Comparison of ENCODE assay signal across 13 cellular contexts in genomic region chr18:47881752-47882455, GRCh38. TPM values are rescaled to one million over a fixed set of nuclear protein-coding genes. Genes with fewer than 3 reads are reported as not detected.
DNase-seq lines count a peak whose midpoint lies in the region; ATAC-seq and TF ChIP-seq lines count a peak whose summit lies in the region.
"Had no signal": no experiment of that assay in that cellular context is flagged by ENCODE, and none has a peak within 500 bp of the region (broad histone marks: within the 10 kb centered on the region; RNA-seq: fewer than 3 reads in every experiment).

No MANE protein-coding gene starts in this region.

- peaks cover 3% of the 10 kb centered on the region for H3K9me3 Mint-ChIP-seq in activated T-helper 2 cell treated with anti-CD3 and anti-CD28 coated beads, Interferon-gamma antibody, Interleukin-2, Interleukin-4, amounts not matched to agents 10 μg/mL and 5 μg/mL and 100 μg/mL, durations not matched to agents 14 hours and 24 hours and 36 hours
- H3K9me3 Mint-ChIP-seq: central memory CD8-positive, alpha-beta T cell had no signal

- peaks cover 69% of the 10 kb centered on the region for H3K79me2 ChIP-seq in mammary epithelial cell (ENCODE audit: insufficient read depth, low read length)

- no TSS peak for BruUV-seq in mammary epithelial cell (replicated peaks; lab: Mats Ljungman, UMichigan)

- no peak overlapping the region for H3K4me3 Mint-ChIP-seq in activated T-helper 2 cell treated with anti-CD3 and anti-CD28 coated beads, Interferon-gamma antibody, Interleukin-2, Interleukin-4, amounts not matched to agents 10 μg/mL and 5 μg/mL and 100 μg/mL, durations not matched to agents 14 hours and 24 hours and 36 hours (ENCODE audit: low read depth)
- H3K4me3 Mint-ChIP-seq: central memory CD8-positive, alpha-beta T cell had no signal

- no peaks in the 10 kb centered on the region for H3K27me3 ChIP-seq in mammary epithelial cell (ENCODE audit: insufficient read depth, low read length)

- peaks cover 40% of the 10 kb centered on the region for H3K4me1 Mint-ChIP-seq in activated T-helper 2 cell treated with anti-CD3 and anti-CD28 coated beads, Interferon-gamma antibody, Interleukin-2, Interleukin-4, amounts not matched to agents 10 μg/mL and 5 μg/mL and 100 μg/mL, durations not matched to agents 14 hours and 24 hours and 36 hours (ENCODE audit: low read depth)

- 69% methylated on average over 6 of the region's 7 CpGs for WGBS in mammary epithelial cell (ENCODE audit: low coverage, missing lambda C conversion rate)

- peak; percentile 19 for DNase-seq in AG08395 (ENCODE audit: low spot score)
- peak; percentile 27 for DNase-seq in HT-29 (ENCODE audit: low spot score)
- DNase-seq in mammary epithelial cell = peak; percentile 56
- DNase-seq in kidney glomerular epithelial cell (lab: John Stamatoyannopoulos, UW) = peak; percentile 78
- DNase-seq in activated T-helper 2 cell treated with anti-CD3 and anti-CD28 coated beads, Interferon-gamma antibody, Interleukin-2, Interleukin-4, amounts not matched to agents 10 μg/mL and 5 μg/mL and 100 μg/mL, durations not matched to agents 14 hours and 24 hours and 36 hours (ENCODE audit: low spot score) = no peak
- DNase-seq in GDM1 (lab: John Stamatoyannopoulos, UW) = no peak
- DNase-seq: activated CD4-positive, alpha-beta T cell treated with anti-CD3 and anti-CD28 coated beads, Interleukin-2, amount 50 U/mL, for 4 hours; activated gamma-delta T cell; stimulated activated CD4-positive, alpha-beta T cell treated with anti-CD3 and anti-CD28 coated beads, Interleukin-15, amount 100 ng/mL, for 24 hours; T-helper 2 cell had no signal

- no peak for ATAC-seq in GM21576 (IDR thresholded peaks at IDR 0.05; ENCODE audit: unreplicated experiment)
- ATAC-seq in HG03135 (IDR thresholded peaks at IDR 0.05; ENCODE audit: unreplicated experiment) = no peak

- no peaks in the 10 kb centered on the region for H4K20me1 ChIP-seq in mammary epithelial cell (ENCODE audit: insufficient read depth, low read length)

- no peaks in the 10 kb centered on the region for H3K27me3 Mint-ChIP-seq in activated T-helper 2 cell treated with anti-CD3 and anti-CD28 coated beads, Interferon-gamma antibody, Interleukin-2, Interleukin-4, amounts not matched to agents 10 μg/mL and 5 μg/mL and 100 μg/mL, durations not matched to agents 14 hours and 24 hours and 36 hours (ENCODE audit: low read depth)
- H3K27me3 Mint-ChIP-seq: central memory CD8-positive, alpha-beta T cell had no signal

- no peak overlapping the region for H3K4me3 ChIP-seq in mammary epithelial cell (replicated peaks in 1 of 3; ENCODE audit: insufficient read depth in 1 of 3, low read depth in 2 of 3, low read length in 3 of 3)

- H3K27ac Mint-ChIP-seq in activated T-helper 2 cell treated with anti-CD3 and anti-CD28 coated beads, Interferon-gamma antibody, Interleukin-2, Interleukin-4, amounts not matched to agents 10 μg/mL and 5 μg/mL and 100 μg/mL, durations not matched to agents 14 hours and 24 hours and 36 hours = no peak overlapping the region

- H3K36me3 Mint-ChIP-seq in activated T-helper 2 cell treated with anti-CD3 and anti-CD28 coated beads, Interferon-gamma antibody, Interleukin-2, Interleukin-4, amounts not matched to agents 10 μg/mL and 5 μg/mL and 100 μg/mL, durations not matched to agents 14 hours and 24 hours and 36 hours (ENCODE audit: low read depth) = peaks cover 78% of the 10 kb centered on the region

- no peak overlapping the region for H3K9ac ChIP-seq in mammary epithelial cell (ENCODE audit: insufficient read depth, low read length)

- dilution Hi-C loops in mammary epithelial cell (cut with HindIII; ENCODE audit: low sequenced_read_pairs) = no loop called here

- peaks cover 25% of the 10 kb centered on the region for H3K4me1 ChIP-seq in mammary epithelial cell (ENCODE audit: insufficient read depth, low read length)

- CTCF ChIA-PET in mammary epithelial cell (lab: Charles Lee; ENCODE audit: low non-redundant PET) = no interaction called here

- TF ChIP-seq CTCF in mammary epithelial cell (conservative IDR thresholded peaks at IDR 0.05 in 1 of 2, IDR thresholded peaks at IDR 0.05 in 1 of 2; ENCODE audit: extremely low read depth in 1 of 2, insufficient read depth in 1 of 2, low read depth in 1 of 2, low read length in 2 of 2) = no peak

- no peak overlapping the region for H2AFZ ChIP-seq in mammary epithelial cell (ENCODE audit: low read depth, low read length)

- intact Hi-C loops in mammary epithelial cell (cut with micrococcal nuclease) = loop anchor here (5.0 kb wide), 1 partner anchor 45 kb away; no protein-coding TSS in a partner anchor
- intact Hi-C loops in activated T-helper 2 cell treated with anti-CD3 and anti-CD28 coated beads, Interferon-gamma antibody, Interleukin-2, Interleukin-4, amounts not matched to agents 10 μg/mL and 5 μg/mL and 100 μg/mL, durations not matched to agents 14 hours and 24 hours and 36 hours (cut with micrococcal nuclease) = loop anchor here (5.0 kb wide), 1 partner anchor 35 kb away; no protein-coding TSS in a partner anchor

- H3K27ac ChIP-seq in mammary epithelial cell (ENCODE audit: insufficient read depth, low read depth, low read length) = peak overlapping the region; percentile 38

- in situ Hi-C loops in mammary epithelial cell (cut with MboI; ENCODE audit: low sequenced_read_pairs in 2 of 2) = no loop called here

- peaks cover 3% of the 10 kb centered on the region for H3K36me3 ChIP-seq in mammary epithelial cell (ENCODE audit: insufficient read depth, low read length)

- H3K9me3 ChIP-seq in mammary epithelial cell (replicated peaks; ENCODE audit: insufficient read depth, low read length) = no peaks in the 10 kb centered on the region

- peak overlapping the region; percentile 47 for H3K4me2 ChIP-seq in mammary epithelial cell (ENCODE audit: insufficient read depth, low read depth, low read length)

RNA-seq across cellular contexts. Expression of gene SMAD2, which starts 48.6 kb away (rescaled TPM):
- 21.3 and 33.4 TPM in 2 replicates for total RNA-seq in HT-29 (2014; rRNA removed; shearing (Covaris generic))
- total RNA-seq in mammary epithelial cell = 100 to 1,000 TPM in 1 of 2 donors, 10 to 100 TPM in 1; 79.4 to 128 TPM
- 56.9 TPM for polyA plus RNA-seq in mammary epithelial cell
- 102 TPM for polyA minus RNA-seq in mammary epithelial cell
- 353 and 358 TPM in 2 replicates for total RNA-seq in activated T-helper 2 cell treated with anti-CD3 and anti-CD28 coated beads, Interferon-gamma antibody, Interleukin-2, Interleukin-4, amounts not matched to agents 10 μg/mL and 5 μg/mL and 100 μg/mL, durations not matched to agents 14 hours and 24 hours and 36 hours

Comparison
In these comparisons a context has a peak if more than half of its experiments do, and no peak if none do; other contexts are left out.
1. DNase-seq: peak in AG08395 (single experiment), HT-29 (single experiment), mammary epithelial cell (single experiment) and kidney glomerular epithelial cell (single experiment); none in activated T-helper 2 cell treated with anti-CD3 and anti-CD28 coated beads, Interferon-gamma antibody, Interleukin-2, Interleukin-4, amounts not matched to agents 10 μg/mL and 5 μg/mL and 100 μg/mL, durations not matched to agents 14 hours and 24 hours and 36 hours (single experiment) and GDM1 (single experiment).